ENCODE assay signal across 11 cellular contexts in genomic region chr3:132788299-132788698, GRCh38.
DNase-seq lines count a peak whose midpoint lies in the region; ATAC-seq and TF ChIP-seq lines count a peak whose summit lies in the region.
"Had no signal": no experiment of that assay in that cellular context is flagged by ENCODE, and none has a peak within 500 bp of the region (broad histone marks: within the 10 kb centered on the region; RNA-seq: fewer than 3 reads in every experiment).

No MANE protein-coding gene starts in this region.

- intact Hi-C loops in heart right ventricle (cut with DNase I) = no loop called here

- DNase-seq in LHCN-M2 (ENCODE audit: low read depth) (peak; percentile 89), adipocyte (ENCODE audit: low read depth) (peak; percentile 95), heart right ventricle (peak in 1 of 2 donors; percentile 57), stromal cell of bone marrow (ENCODE audit: low read depth) (peak; percentile 95), Peyer's patch (no peak), HuH-7 (ENCODE audit: low spot score) (no peak)
- DNase-seq in stimulated activated effector memory CD8-positive, alpha-beta T cell treated with anti-CD3 and anti-CD28 coated beads, Interleukin-12 subunit alpha, Interleukin-12 subunit beta, amount 100 ng/mL, for 72 hours (ENCODE audit: low spot score in 2 of 2) = no peak

- H3K27ac ChIP-seq in heart right ventricle (peak overlapping the region; percentile 3 to 62 (median 48)), Peyer's patch (peak overlapping the region in 1 of 4 donors; percentile 52)
- H3K27ac ChIP-seq: HL-60 had no signal

- H3K4me1 ChIP-seq in adipocyte (ENCODE audit: control insufficient read depth, insufficient read depth, low read length) (peaks cover 30% of the 10 kb centered on the region), heart right ventricle (peaks cover 0 to 38% (median 21%) of the 10 kb centered on the region in 9 donors), Peyer's patch (no peaks in the 10 kb centered on the region)

- TF ChIP-seq CTCF in heart right ventricle (IDR thresholded peaks at IDR 0.05) = no peak
- no peak for TF ChIP-seq CTCF in Peyer's patch (IDR thresholded peaks at IDR 0.05)

- TF ChIP-seq POLR2A in Peyer's patch (IDR thresholded peaks at IDR 0.05) = no peak

- no peaks in the 10 kb centered on the region for H3K4me1 Mint-ChIP-seq in stimulated activated effector memory CD8-positive, alpha-beta T cell treated with anti-CD3 and anti-CD28 coated beads, Interleukin-12 subunit alpha, Interleukin-12 subunit beta, amount 100 ng/mL, for 72 hours
- H3K4me1 Mint-ChIP-seq: central memory CD8-positive, alpha-beta T cell had no signal

- H3K9ac ChIP-seq in adipocyte (ENCODE audit: low read length) = no peak overlapping the region

- H3K4me3 ChIP-seq in adipocyte (ENCODE audit: low read length) (no peak overlapping the region), heart right ventricle (no peak overlapping the region), Peyer's patch (no peak overlapping the region)

- H3K36me3 ChIP-seq in adipocyte (ENCODE audit: control insufficient read depth, insufficient read depth, low read length, severe bottlenecking) (no peaks in the 10 kb centered on the region), heart right ventricle (no peaks in the 10 kb centered on the region), Peyer's patch (no peaks in the 10 kb centered on the region)

- H3K9me3 ChIP-seq in adipocyte (ENCODE audit: control insufficient read depth, low read length) = no peaks in the 10 kb centered on the region
- H3K9me3 ChIP-seq in heart right ventricle = no peaks in the 10 kb centered on the region
- no peaks in the 10 kb centered on the region for H3K9me3 ChIP-seq in Peyer's patch

- H3K9me3 Mint-ChIP-seq in stimulated activated effector memory CD8-positive, alpha-beta T cell treated with anti-CD3 and anti-CD28 coated beads, Interleukin-12 subunit alpha, Interleukin-12 subunit beta, amount 100 ng/mL, for 72 hours = no peaks in the 10 kb centered on the region
- H3K9me3 Mint-ChIP-seq: central memory CD8-positive, alpha-beta T cell; T-helper 1 cell treated with Interleukin-12 subunit alpha and Interleukin-12 subunit beta and Interleukin-4 antibody, amounts not matched to agents 30 μg/mL and 1 μg/mL, for 36 hours had no signal

- ATAC-seq in heart right ventricle = peak; percentile 72 to 88 (median 80)
- ATAC-seq in GM21528 (IDR thresholded peaks at IDR 0.05; ENCODE audit: low FRiP score, unreplicated experiment) = no peak
- ATAC-seq in stimulated activated effector memory CD8-positive, alpha-beta T cell treated with anti-CD3 and anti-CD28 coated beads, Interleukin-12 subunit alpha, Interleukin-12 subunit beta, amount 100 ng/mL, for 72 hours = no peak

- H3K36me3 Mint-ChIP-seq in stimulated activated effector memory CD8-positive, alpha-beta T cell treated with anti-CD3 and anti-CD28 coated beads, Interleukin-12 subunit alpha, Interleukin-12 subunit beta, amount 100 ng/mL, for 72 hours = no peaks in the 10 kb centered on the region

- no peak overlapping the region for H3K27ac Mint-ChIP-seq in stimulated activated effector memory CD8-positive, alpha-beta T cell treated with anti-CD3 and anti-CD28 coated beads, Interleukin-12 subunit alpha, Interleukin-12 subunit beta, amount 100 ng/mL, for 72 hours
- H3K27ac Mint-ChIP-seq: T-helper 1 cell treated with Interleukin-12 subunit alpha and Interleukin-12 subunit beta and Interleukin-4 antibody, amounts not matched to agents 30 μg/mL and 1 μg/mL, for 36 hours had no signal

- peaks cover 11% of the 10 kb centered on the region for H3K27me3 ChIP-seq in adipocyte (replicated peaks; ENCODE audit: control insufficient read depth, insufficient read depth, low read length)
- H3K27me3 ChIP-seq in heart right ventricle = no peaks in the 10 kb centered on the region
- no peaks in the 10 kb centered on the region for H3K27me3 ChIP-seq in Peyer's patch

- H3K4me3 Mint-ChIP-seq in stimulated activated effector memory CD8-positive, alpha-beta T cell treated with anti-CD3 and anti-CD28 coated beads, Interleukin-12 subunit alpha, Interleukin-12 subunit beta, amount 100 ng/mL, for 72 hours = no peak overlapping the region
- H3K4me3 Mint-ChIP-seq: central memory CD8-positive, alpha-beta T cell; T-helper 1 cell treated with Interleukin-12 subunit alpha and Interleukin-12 subunit beta and Interleukin-4 antibody, amounts not matched to agents 30 μg/mL and 1 μg/mL, for 36 hours had no signal

Comparison
In these comparisons a context has a peak if more than half of its experiments do, and no peak if none do; other contexts are left out.
1. DNase-seq: peak in LHCN-M2 (single experiment), adipocyte (single experiment) and stromal cell of bone marrow (single experiment); none in Peyer's patch (0 of 3), stimulated activated effector memory CD8-positive, alpha-beta T cell treated with anti-CD3 and anti-CD28 coated beads, Interleukin-12 subunit alpha, Interleukin-12 subunit beta, amount 100 ng/mL, for 72 hours (0 of 2) and HuH-7 (single experiment).
2. ATAC-seq: peak in heart right ventricle (8 of 8); none in GM21528 (single experiment) and stimulated activated effector memory CD8-positive, alpha-beta T cell treated with anti-CD3 and anti-CD28 coated beads, Interleukin-12 subunit alpha, Interleukin-12 subunit beta, amount 100 ng/mL, for 72 hours (single experiment).